Comparison of ENCODE assay signal across 3 cellular contexts in genomic region chr19:4594199-4594598, GRCh38.
TF ChIP-seq lines count a peak whose summit lies in the region.

No MANE protein-coding gene starts in this region.

TF ChIP-seq in SK-N-SH, 30 proteins besides CTCF, POLR2A, EP300 and RAD21:
- TF ChIP-seq SIN3A (IDR thresholded peaks at IDR 0.05; ENCODE audit: borderline replicate concordance, low read depth, low read length) (no peak), MAX (IDR thresholded peaks at IDR 0.05; ENCODE audit: low read depth) (peak; percentile 73; the same call in 1 of the 2 replicates)

TF ChIP-seq in SK-N-SH treated with all-trans-retinoic acid at 6 μM for 48 hours, 23 proteins besides CTCF, POLR2A, EP300 and RAD21:
- TF ChIP-seq, protein P1, sequence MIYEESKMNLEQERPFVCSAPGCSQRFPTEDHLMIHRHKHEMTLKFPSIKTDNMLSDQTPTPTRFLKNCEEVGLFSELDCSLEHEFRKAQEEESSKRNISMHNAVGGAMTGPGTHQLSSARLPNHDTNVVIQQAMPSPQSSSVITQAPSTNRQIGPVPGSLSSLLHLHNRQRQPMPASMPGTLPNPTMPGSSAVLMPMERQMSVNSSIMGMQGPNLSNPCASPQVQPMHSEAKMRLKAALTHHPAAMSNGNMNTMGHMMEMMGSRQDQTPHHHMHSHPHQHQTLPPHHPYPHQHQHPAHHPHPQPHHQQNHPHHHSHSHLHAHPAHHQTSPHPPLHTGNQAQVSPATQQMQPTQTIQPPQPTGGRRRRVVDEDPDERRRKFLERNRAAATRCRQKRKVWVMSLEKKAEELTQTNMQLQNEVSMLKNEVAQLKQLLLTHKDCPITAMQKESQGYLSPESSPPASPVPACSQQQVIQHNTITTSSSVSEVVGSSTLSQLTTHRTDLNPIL (CRISPR knock-in tag; IDR thresholded peaks at IDR 0.05; ENCODE audit: low read depth), result no peak
- TF ChIP-seq PATZ1 (CRISPR knock-in tag; IDR thresholded peaks at IDR 0.05; ENCODE audit: borderline replicate concordance), result no peak
- no peak for TF ChIP-seq RARB (CRISPR knock-in tag; IDR thresholded peaks at IDR 0.05)
- TF ChIP-seq ISL1 (CRISPR knock-in tag; IDR thresholded peaks at IDR 0.05), result no peak
- no peak for TF ChIP-seq ESRRG (CRISPR knock-in tag; IDR thresholded peaks at IDR 0.05)
- TF ChIP-seq, protein P2, sequence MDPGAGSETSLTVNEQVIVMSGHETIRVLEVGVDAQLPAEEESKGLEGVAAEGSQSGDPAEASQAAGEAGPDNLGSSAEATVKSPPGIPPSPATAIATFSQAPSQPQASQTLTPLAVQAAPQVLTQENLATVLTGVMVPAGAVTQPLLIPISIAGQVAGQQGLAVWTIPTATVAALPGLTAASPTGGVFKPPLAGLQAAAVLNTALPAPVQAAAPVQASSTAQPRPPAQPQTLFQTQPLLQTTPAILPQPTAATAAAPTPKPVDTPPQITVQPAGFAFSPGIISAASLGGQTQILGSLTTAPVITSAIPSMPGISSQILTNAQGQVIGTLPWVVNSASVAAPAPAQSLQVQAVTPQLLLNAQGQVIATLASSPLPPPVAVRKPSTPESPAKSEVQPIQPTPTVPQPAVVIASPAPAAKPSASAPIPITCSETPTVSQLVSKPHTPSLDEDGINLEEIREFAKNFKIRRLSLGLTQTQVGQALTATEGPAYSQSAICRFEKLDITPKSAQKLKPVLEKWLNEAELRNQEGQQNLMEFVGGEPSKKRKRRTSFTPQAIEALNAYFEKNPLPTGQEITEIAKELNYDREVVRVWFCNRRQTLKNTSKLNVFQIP (CRISPR knock-in tag; IDR thresholded peaks at IDR 0.05; ENCODE audit: borderline replicate concordance, low read depth), result no peak
- no peak for TF ChIP-seq BACH2 (CRISPR knock-in tag; IDR thresholded peaks at IDR 0.05; ENCODE audit: borderline replicate concordance)
- no peak for TF ChIP-seq ZNF8 (CRISPR knock-in tag; IDR thresholded peaks at IDR 0.05)

TF ChIP-seq in endothelial cell of umbilical vein, 7 proteins besides CTCF, POLR2A, EP300 and RAD21:
- no peak for TF ChIP-seq EZH2 (IDR thresholded peaks at IDR 0.05; ENCODE audit: borderline replicate concordance, low read depth, low read length, severe bottlenecking)
- TF ChIP-seq MAX (IDR thresholded peaks at IDR 0.05; ENCODE audit: insufficient read depth, insufficient read length), result peak; percentile 11
TF ChIP-seq in endothelial cell of umbilical vein: peak in this region for 1.
